15 cellular contexts compared by ENCODE assay signal in the genomic region with DNA sequence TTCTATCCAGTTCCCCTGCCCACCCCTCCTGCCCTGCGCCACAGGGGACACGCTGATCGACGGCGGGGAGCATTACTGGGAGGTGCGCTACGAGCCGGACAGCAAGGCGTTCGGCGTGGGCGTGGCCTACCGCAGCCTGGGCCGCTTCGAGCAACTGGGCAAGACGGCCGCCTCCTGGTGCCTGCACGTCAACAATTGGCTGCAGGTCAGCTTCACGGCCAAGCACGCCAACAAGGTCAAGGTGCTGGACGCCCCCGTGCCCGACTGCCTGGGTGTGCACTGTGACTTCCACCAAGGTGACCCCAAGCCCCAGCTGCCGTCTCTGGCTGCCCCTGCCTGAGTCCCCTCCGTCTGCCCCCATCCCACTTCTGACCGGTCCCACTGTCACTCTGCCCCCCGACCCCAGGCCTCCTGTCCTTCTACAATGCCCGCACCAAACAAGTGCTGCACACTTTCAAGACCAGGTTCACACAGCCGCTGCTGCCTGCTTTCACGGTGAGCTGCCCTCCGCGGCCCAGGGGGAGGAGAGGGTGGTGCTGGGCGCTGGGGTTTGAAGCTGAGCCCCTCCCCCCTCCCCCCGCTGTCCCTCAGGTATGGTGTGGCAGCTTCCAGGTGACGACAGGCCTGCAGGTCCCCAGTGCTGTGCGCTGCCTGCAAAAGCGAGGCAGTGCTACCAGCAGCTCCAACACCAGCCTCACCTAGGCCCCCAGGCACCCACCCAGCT. TPM values are rescaled to one million over a fixed set of nuclear protein-coding genes. Genes with fewer than 3 reads are reported as not detected.
DNase-seq lines count a peak whose midpoint lies in the region; ATAC-seq and TF ChIP-seq lines count a peak whose summit lies in the region.
"Had no signal": no experiment of that assay in that cellular context is flagged by ENCODE, and none has a peak within 500 bp of the region (broad histone marks: within the 10 kb centered on the region; RNA-seq: fewer than 3 reads in every experiment).

No MANE protein-coding gene starts in this region.

- H3K9me2 ChIP-seq in GM23338 (ENCODE audit: insufficient read depth), result no peaks in the 10 kb centered on the region

- H3K27me3 ChIP-seq in GM23338 (ENCODE audit: insufficient read depth), result no peaks in the 10 kb centered on the region
- H3K27me3 ChIP-seq in stomach, result peaks cover 0 to 23% (median 0%) of the 10 kb centered on the region in 3 donors
- H3K27me3 ChIP-seq in mammary epithelial cell (ENCODE audit: insufficient read depth, low read length), result no peaks in the 10 kb centered on the region

- H3K4me1 Mint-ChIP-seq in GM23338, result peaks cover 14% of the 10 kb centered on the region

- ATAC-seq in GM23338 (no peak), left lobe of liver (peak; percentile 77), GM21381 (IDR thresholded peaks at IDR 0.05; ENCODE audit: unreplicated experiment) (no peak)

- H2AFZ ChIP-seq in GM23338, result no peak overlapping the region
- H2AFZ ChIP-seq in mammary epithelial cell (ENCODE audit: low read depth, low read length), result no peak overlapping the region

- no peak for TF ChIP-seq EP300 in stomach (IDR thresholded peaks at IDR 0.05)

- intact Hi-C loops in stomach (cut with DNase I; ENCODE audit: low total_unique reads), result no loop called here
- intact Hi-C loops in mammary epithelial cell (cut with micrococcal nuclease), result no loop called here

- no peak overlapping the region for H3K9ac ChIP-seq in mammary epithelial cell (ENCODE audit: insufficient read depth, low read length)

- H3K79me2 ChIP-seq in GM23338 (replicated peaks; ENCODE audit: insufficient read depth) (no peaks in the 10 kb centered on the region), mammary epithelial cell (ENCODE audit: insufficient read depth, low read length) (no peaks in the 10 kb centered on the region)

- peaks cover 3% of the 10 kb centered on the region; the same call in 1 of the 2 replicates for H3F3A ChIP-seq in GM23338 (replicated peaks; ENCODE audit: low read depth)

- H3K27me3 Mint-ChIP-seq in GM23338 (ENCODE audit: insufficient read depth, low read depth, poor library complexity), result peaks cover 27% of the 10 kb centered on the region

- in situ Hi-C loops in SK-MEL-5 (cut with HindIII; ENCODE audit: low pct_unique_long_range_greater_than_20kb, low sequenced_read_pairs) (no loop called here), mammary epithelial cell (cut with MboI; ENCODE audit: low sequenced_read_pairs in 2 of 2) (no loop called here)

- CTCF ChIA-PET in mammary epithelial cell (lab: Charles Lee; ENCODE audit: low non-redundant PET), result no interaction called here

- no TSS peak for BruUV-seq in mammary epithelial cell (replicated peaks; lab: Mats Ljungman, UMichigan)

- no peak for TF ChIP-seq POLR2A in stomach (IDR thresholded peaks at IDR 0.05)

- no peaks in the 10 kb centered on the region for H4K20me1 ChIP-seq in GM23338 (replicated peaks; ENCODE audit: insufficient read depth)
- H4K20me1 ChIP-seq in mammary epithelial cell (ENCODE audit: insufficient read depth, low read length), result no peaks in the 10 kb centered on the region

- peaks cover 49% of the 10 kb centered on the region for H3K36me3 Mint-ChIP-seq in GM23338 (ENCODE audit: low read depth)
- H3K36me3 Mint-ChIP-seq: CD8-positive, alpha-beta memory T cell had no signal

- H3K27ac ChIP-seq in GM23338 (ENCODE audit: low read depth), result no peak overlapping the region
- H3K27ac ChIP-seq in stomach, result peak overlapping the region in 2 of 5 donors; percentile 34 to 38
- no peak overlapping the region for H3K27ac ChIP-seq in mammary epithelial cell (ENCODE audit: insufficient read depth, low read depth, low read length)

- H3K4me2 ChIP-seq in GM23338 (no peak overlapping the region), mammary epithelial cell (ENCODE audit: insufficient read depth, low read depth, low read length) (no peak overlapping the region)

- no peak overlapping the region for H3K27ac Mint-ChIP-seq in GM23338

- no peak overlapping the region for H3K4me3 ChIP-seq in GM23338
- no peak overlapping the region for H3K4me3 ChIP-seq in stomach
- no peak overlapping the region for H3K4me3 ChIP-seq in mammary epithelial cell (replicated peaks in 1 of 3; ENCODE audit: insufficient read depth in 1 of 3, low read depth in 2 of 3, low read length in 3 of 3)
- H3K4me3 ChIP-seq: HAP-1 had no signal

- dilution Hi-C loops in mammary epithelial cell (cut with HindIII; ENCODE audit: low sequenced_read_pairs), result no loop called here

- peaks cover 3% of the 10 kb centered on the region; the same call in 1 of the 2 replicates for H3K4me1 ChIP-seq in GM23338 (ENCODE audit: insufficient read depth)
- peaks cover 16 to 18% (median 17%) of the 10 kb centered on the region in 4 donors for H3K4me1 ChIP-seq in stomach
- peaks cover 3% of the 10 kb centered on the region for H3K4me1 ChIP-seq in mammary epithelial cell (ENCODE audit: insufficient read depth, low read length)

- no peak overlapping the region for H3K4me3 Mint-ChIP-seq in GM23338
- H3K4me3 Mint-ChIP-seq: CD8-positive, alpha-beta memory T cell had no signal

- H3K9me3 ChIP-seq in stomach (peaks cover 0 to 11% (median 0%) of the 10 kb centered on the region in 4 donors), mammary epithelial cell (replicated peaks; ENCODE audit: insufficient read depth, low read length) (peaks cover 3% of the 10 kb centered on the region)
- H3K9me3 ChIP-seq: HAP-1 had no signal

- TF ChIP-seq CTCF in GM23338 (conservative IDR thresholded peaks at IDR 0.05; ENCODE audit: low read depth in 2 of 2) (no peak), stomach (IDR thresholded peaks at IDR 0.05) (no peak), mammary epithelial cell (conservative IDR thresholded peaks at IDR 0.05 in 1 of 2, IDR thresholded peaks at IDR 0.05 in 1 of 2; ENCODE audit: extremely low read depth in 1 of 2, insufficient read depth in 1 of 2, low read depth in 1 of 2, low read length in 2 of 2) (no peak)

- H3K9me3 Mint-ChIP-seq in GM23338, result peaks cover 30% of the 10 kb centered on the region

- DNase-seq in GM23338 (ENCODE audit: low spot score) (peak; percentile 23), SK-MEL-5 (ENCODE audit: low read depth, low spot score) (peak; percentile 11), left lobe of liver (ENCODE audit: low spot score) (peak; percentile 59), stomach (peak; percentile 86), mammary epithelial cell (no peak)
- DNase-seq in effector CD4-positive, alpha-beta T cell, result no peak
- DNase-seq: CD8-positive, alpha-beta memory T cell; MV-4-11; NCI-H1436; NCI-H2029 treated with DMSO at 0.1 percent for 48 hours; OCI-M1 had no signal

- peaks cover 3% of the 10 kb centered on the region; the same call in 1 of the 2 replicates for H3K36me3 ChIP-seq in GM23338 (ENCODE audit: insufficient read depth)
- H3K36me3 ChIP-seq in stomach, result no peaks in the 10 kb centered on the region
- H3K36me3 ChIP-seq in mammary epithelial cell (ENCODE audit: insufficient read depth, low read length), result no peaks in the 10 kb centered on the region
- H3K36me3 ChIP-seq: HAP-1 had no signal

- WGBS in stomach, 5 donors, result 43 to 87% (median 67%) methylated on average over 20 to 37 of the region's 37 CpGs
- WGBS in mammary epithelial cell (ENCODE audit: low coverage, missing lambda C conversion rate), result 86% methylated on average over 10 of the region's 37 CpGs

RNA-seq across cellular contexts. Expression of a gene that starts 15.5 kb away (rescaled TPM):
- total RNA-seq in GM23338 (2014; rRNA removed; shearing (Covaris generic)), result 9.2 and 15.1 TPM in 2 replicates
- polyA plus RNA-seq in GM23338 (2016; fragmentation: Nextera tagmentation; extraction: Ambion mirVana), result 20.7 and 21.7 TPM in 2 replicates
- total RNA-seq in SK-MEL-5 (2014; rRNA removed; shearing (Covaris generic)), result 3.1 and 3.8 TPM in 2 replicates
- 2.4 and 4.0 TPM in 2 replicates for polyA plus RNA-seq in SK-MEL-5 (2015; cell fraction: cytosol; rRNA removed)
- polyA plus RNA-seq in SK-MEL-5 (2015; cell fraction: nucleus; rRNA removed), result 0.81 and 1.4 TPM in 2 replicates
- 31.8 TPM for total RNA-seq in left lobe of liver
- 100 to 1,000 TPM in 1 of 5 donors, 10 to 100 TPM in 3, not detected in 1; 20.7 to 250 (median 35.1) TPM for total RNA-seq in stomach
- 10 to 100 TPM; 32.7 to 70.8 (median 52.4) TPM for polyA plus RNA-seq in stomach
- 10 to 100 TPM; 26.7 to 52.8 TPM for total RNA-seq in mammary epithelial cell
- polyA plus RNA-seq in mammary epithelial cell, result 55.0 TPM
- 40.1 TPM for polyA minus RNA-seq in mammary epithelial cell

RNA-seq across cellular contexts. Expression of a gene that starts 18.7 kb away (rescaled TPM):
- total RNA-seq in GM23338 (2014; rRNA removed; shearing (Covaris generic)), result 54.0 and 82.9 TPM in 2 replicates
- polyA plus RNA-seq in GM23338 (2016; fragmentation: Nextera tagmentation; extraction: Ambion mirVana) (50.7 and 52.1 TPM in 2 replicates), stomach (1 to 10 TPM in 1 of 3 donors, under 1 TPM in 1, not detected in 1; 0.31 to 1.3 TPM), mammary epithelial cell (3.0 TPM)
- total RNA-seq in SK-MEL-5 (2014; rRNA removed; shearing (Covaris generic)), result 2.7 and 2.8 TPM in 2 replicates
- 5.5 and 6.0 TPM in 2 replicates for polyA plus RNA-seq in SK-MEL-5 (2015; cell fraction: cytosol; rRNA removed)
- polyA plus RNA-seq in SK-MEL-5 (2015; cell fraction: nucleus; rRNA removed), result 10.6 and 16.4 TPM in 2 replicates
- total RNA-seq in left lobe of liver (1.3 TPM), stomach (10 to 100 TPM in 1 of 5 donors, 1 to 10 TPM in 2, not detected in 2; 1.1 to 12.5 (median 2.3) TPM), mammary epithelial cell (1 to 10 TPM in 1 of 2 donors, under 1 TPM in 1; 0.50 to 7.8 TPM)
- not detected for polyA minus RNA-seq in mammary epithelial cell

RNA-seq across cellular contexts. Expression of a gene that starts 20.3 kb away (rescaled TPM):
- total RNA-seq in GM23338 (2014; rRNA removed; shearing (Covaris generic)), result 9.1 and 15.6 TPM in 2 replicates
- polyA plus RNA-seq in GM23338 (2016; fragmentation: Nextera tagmentation; extraction: Ambion mirVana) (11.8 and 22.5 TPM in 2 replicates), stomach (10 to 100 TPM; 20.4 to 25.0 (median 22.0) TPM), mammary epithelial cell (5.5 TPM)
- 3.0 and 5.3 TPM in 2 replicates for total RNA-seq in SK-MEL-5 (2014; rRNA removed; shearing (Covaris generic))
- 8.9 and 14.7 TPM in 2 replicates for polyA plus RNA-seq in SK-MEL-5 (2015; cell fraction: cytosol; rRNA removed)
- polyA plus RNA-seq in SK-MEL-5 (2015; cell fraction: nucleus; rRNA removed), result 4.3 and 16.2 TPM in 2 replicates
- total RNA-seq in left lobe of liver (24.2 TPM), stomach (10 to 100 TPM in 2 of 5 donors, 1 to 10 TPM in 3; 2.2 to 24.5 (median 8.3) TPM), mammary epithelial cell (10 to 100 TPM in 1 of 2 donors, 1 to 10 TPM in 1; 4.3 to 12.5 TPM)
- polyA minus RNA-seq in mammary epithelial cell, result 2.0 TPM

RNA-seq across cellular contexts. Expression of a gene that starts 20.9 kb away (rescaled TPM):
- 0.76 and 0.93 TPM in 2 replicates for total RNA-seq in GM23338 (2014; rRNA removed; shearing (Covaris generic))
- polyA plus RNA-seq in GM23338 (2016; fragmentation: Nextera tagmentation; extraction: Ambion mirVana), result 0.24 and 0.79 TPM in 2 replicates
- not detected in 2 replicates for total RNA-seq in SK-MEL-5 (2014; rRNA removed; shearing (Covaris generic))
- not detected in 2 replicates for polyA plus RNA-seq in SK-MEL-5 (2015; cell fraction: cytosol; rRNA removed)
- polyA plus RNA-seq in SK-MEL-5 (2015; cell fraction: nucleus; rRNA removed), result not detected in 2 replicates
- total RNA-seq in left lobe of liver, result 0.25 TPM
- 1 to 10 TPM in 1 of 5 donors, not detected in 4; 1.1 TPM for total RNA-seq in stomach
- under 1 TPM in 1 of 3 donors, not detected in 2; 0.55 TPM for polyA plus RNA-seq in stomach
- total RNA-seq in mammary epithelial cell, result not detected
- polyA plus RNA-seq in mammary epithelial cell, result not detected
- polyA minus RNA-seq in mammary epithelial cell, result not detected
- polyA plus RNA-seq: AG04450, BJ had no signal

RNA-seq across cellular contexts. Expression of a gene that starts 44.0 kb away (rescaled TPM):
- total RNA-seq in GM23338 (2014; rRNA removed; shearing (Covaris generic)), result 1.8 and 7.5 TPM in 2 replicates
- 6.4 and 8.0 TPM in 2 replicates for polyA plus RNA-seq in GM23338 (2016; fragmentation: Nextera tagmentation; extraction: Ambion mirVana)
- 0.42 TPM in 1 of 2 replicates, not detected in the other for total RNA-seq in SK-MEL-5 (2014; rRNA removed; shearing (Covaris generic))
- polyA plus RNA-seq in SK-MEL-5 (2015; cell fraction: cytosol; rRNA removed), result not detected in 2 replicates
- polyA plus RNA-seq in SK-MEL-5 (2015; cell fraction: nucleus; rRNA removed), result not detected in 2 replicates
- total RNA-seq in left lobe of liver, result 8.8 TPM
- 1 to 10 TPM in 1 of 5 donors, not detected in 4; 7.0 TPM for total RNA-seq in stomach
- not detected for polyA plus RNA-seq in stomach
- not detected for total RNA-seq in mammary epithelial cell
- not detected for polyA plus RNA-seq in mammary epithelial cell
- polyA minus RNA-seq in mammary epithelial cell, result not detected
- total RNA-seq: CD8-positive, alpha-beta memory T cell had no signal
- polyA plus RNA-seq: AG04450; BJ; CD8-positive, alpha-beta memory T cell had no signal

Comparison
In these comparisons a context has a peak if more than half of its experiments do, and no peak if none do; other contexts are left out.
1. DNase-seq: peak in GM23338 (single experiment), SK-MEL-5 (single experiment), left lobe of liver (single experiment) and stomach (single experiment); none in mammary epithelial cell (single experiment) and effector CD4-positive, alpha-beta T cell (single experiment).